10 cellular contexts compared by ENCODE assay signal in genomic region chr2:232634319-232635150, GRCh38. TPM values are rescaled to one million over a fixed set of nuclear protein-coding genes. Genes with fewer than 3 reads are reported as not detected.
DNase-seq lines count a peak whose midpoint lies in the region; ATAC-seq and TF ChIP-seq lines count a peak whose summit lies in the region.
"Had no signal": no experiment of that assay in that cellular context is flagged by ENCODE, and none has a peak within 500 bp of the region (broad histone marks: within the 10 kb centered on the region; RNA-seq: fewer than 3 reads in every experiment).

No MANE protein-coding gene starts in this region.

- H3K79me2 ChIP-seq in hepatocyte: no peaks in the 10 kb centered on the region

- peak overlapping the region; percentile 69 for H2AFZ ChIP-seq in hepatocyte

- peak overlapping the region; percentile 38; the same call in 1 of the 2 replicates for H3K4me3 ChIP-seq in GM08714 (ENCODE audit: low read length)
- H3K4me3 ChIP-seq in hepatocyte: peak overlapping the region; percentile 51
- peak overlapping the region; percentile 12 for H3K4me3 ChIP-seq in retinal pigment epithelial cell (ENCODE audit: low read length)

- TF ChIP-seq CTCF in hepatocyte (IDR thresholded peaks at IDR 0.05; ENCODE audit: poor library complexity) (no peak), retinal pigment epithelial cell (conservative IDR thresholded peaks at IDR 0.05; ENCODE audit: low read depth, low read length) (no peak)

- peaks cover 25% of the 10 kb centered on the region for H3K27me3 ChIP-seq in hepatocyte

- TF ChIP-seq POLR2A in erythroblast (IDR thresholded peaks at IDR 0.05; ENCODE audit: low read length): no peak

- no peaks in the 10 kb centered on the region for H3K36me3 ChIP-seq in hepatocyte (replicated peaks; ENCODE audit: insufficient read depth, low read depth)

- H3K4me1 ChIP-seq in hepatocyte (ENCODE audit: insufficient read depth): peaks cover 4% of the 10 kb centered on the region

- peak overlapping the region; percentile 89 for H3K4me2 ChIP-seq in hepatocyte

- no peak overlapping the region for H3K27ac ChIP-seq in hepatocyte

- H3K9me3 ChIP-seq in hepatocyte (ENCODE audit: low read depth): no peaks in the 10 kb centered on the region

- H3K9me2 ChIP-seq in hepatocyte (replicated peaks; ENCODE audit: insufficient read depth): no peaks in the 10 kb centered on the region

- DNase-seq in activated T-cell treated with anti-CD3 and anti-CD28 coated beads, Interleukin-2, amount 50 U/mL, for 48 hours: peak; percentile 21 to 25
- no peak for DNase-seq in hepatocyte (ENCODE audit: low spot score)
- no peak for DNase-seq in retinal pigment epithelial cell (ENCODE audit: low read depth)
- DNase-seq in erythroblast (lab: John Stamatoyannopoulos, UW): no peak
- DNase-seq in activated effector memory CD4-positive, alpha-beta T cell treated with Interleukin-2 at 50 U/mL for 16 hours: no peak
- DNase-seq in stimulated activated CD4-positive, alpha-beta T cell treated with anti-CD3 and anti-CD28 coated beads, Interleukin-4, amount 100 ng/mL, for 1 hour: no peak
- DNase-seq: activated CD4-positive, alpha-beta T cell treated with anti-CD3 and anti-CD28 coated beads for 1 hour had no signal

- H4K20me1 ChIP-seq in hepatocyte (ENCODE audit: insufficient read depth, poor library complexity, severe bottlenecking): no peaks in the 10 kb centered on the region

- WGBS in hepatocyte (ENCODE audit: low lambda C conversion rate, missing lambda C conversion rate): 12% methylated on average over 40 of the region's 50 CpGs

- no peak for ATAC-seq in GM18873 (IDR thresholded peaks at IDR 0.05; ENCODE audit: low FRiP score, unreplicated experiment)

RNA-seq across cellular contexts. Expression of gene EFHD1, which starts 1.1 kb away (rescaled TPM):
- 3.0 and 4.2 TPM in 2 replicates for total RNA-seq in hepatocyte
- 6.7 and 13.4 TPM in 2 replicates for polyA plus RNA-seq in hepatocyte
- total RNA-seq: HT1080 had no signal

Comparison
In these comparisons a context has a peak if more than half of its experiments do, and no peak if none do; other contexts are left out.
1. DNase-seq: peak in activated T-cell treated with anti-CD3 and anti-CD28 coated beads, Interleukin-2, amount 50 U/mL, for 48 hours (2 of 2); none in hepatocyte (single experiment), retinal pigment epithelial cell (single experiment), erythroblast (0 of 2), activated effector memory CD4-positive, alpha-beta T cell treated with Interleukin-2 at 50 U/mL for 16 hours (single experiment) and stimulated activated CD4-positive, alpha-beta T cell treated with anti-CD3 and anti-CD28 coated beads, Interleukin-4, amount 100 ng/mL, for 1 hour (single experiment).
2. Peak in every context shown above with its lines, with median percentiles within 50 percentile points of each other: H3K4me3 ChIP-seq.